ENCODE assay signal across 1 cellular context in genomic region chr19:24074720-24075119, GRCh38.
TF ChIP-seq lines count a peak whose summit lies in the region.

No MANE protein-coding gene starts in this region.

TF ChIP-seq in GM23338, 12 proteins besides CTCF, POLR2A, EP300 and RAD21 (continued from another document):
- TF ChIP-seq ETS1 (IDR thresholded peaks at IDR 0.05) (no peak), REST (IDR thresholded peaks at IDR 0.05; ENCODE audit: unreplicated experiment) (no peak), STAT1 (IDR thresholded peaks at IDR 0.05; ENCODE audit: unreplicated experiment) (no peak), POLR2AphosphoS5 (IDR thresholded peaks at IDR 0.05; ENCODE audit: low read depth) (no peak), EZH2 (IDR thresholded peaks at IDR 0.05; ENCODE audit: low read depth, unreplicated experiment) (no peak), CREB1 (CRISPR knock-in tag; IDR thresholded peaks at IDR 0.05; ENCODE audit: low read depth) (no peak), ZNF114 (CRISPR knock-in tag; IDR thresholded peaks at IDR 0.05) (no peak), NANOG (IDR thresholded peaks at IDR 0.05; ENCODE audit: borderline replicate concordance) (no peak)
